18 cellular contexts compared by ENCODE assay signal in genomic region chr13:75959861-75960481, GRCh38.
A peak's percentile ranks its signal among the peaks of the same experiment; 100 is the strongest.
DNase-seq lines count a peak whose midpoint lies in the region; ATAC-seq, FAIRE-seq and TF ChIP-seq lines count a peak whose summit lies in the region.
"Had no signal": no experiment of that assay in that cellular context is flagged by ENCODE, and none has a peak within 500 bp of the region (broad histone marks: within the 10 kb centered on the region; RNA-seq: fewer than 3 reads in every experiment).

No MANE protein-coding gene starts in this region.

- no peak overlapping the region for H3K4me2 ChIP-seq in K562 (ENCODE audit: insufficient read depth, low read length)

- H3K27me3 ChIP-seq in K562 (ENCODE audit: control insufficient read depth in 2 of 2, insufficient read depth in 2 of 2, low read length in 2 of 2) (no peaks in the 10 kb centered on the region), ascending aorta (no peaks in the 10 kb centered on the region)

- CTCF ChIA-PET in K562 (lab: Yijun Ruan, JAX; ENCODE audit: low intra/inter-chr PET ratio): no interaction called here

- no peak overlapping the region for H3K4me3 ChIP-seq in K562
- no peak overlapping the region for H3K4me3 ChIP-seq in ascending aorta

- 28% methylated on average over 3 of the region's 3 CpGs for WGBS in K562 (ENCODE audit: insufficient coverage, low coverage, missing lambda C conversion rate)

- in situ Hi-C loops in K562 (cut with MboI): no loop called here

- H3K27ac ChIP-seq in K562 (ENCODE audit: extremely low read depth, low read depth, low read length): no peak overlapping the region
- no peak overlapping the region for H3K27ac ChIP-seq in ascending aorta

- H3K79me2 ChIP-seq in K562 (ENCODE audit: control insufficient read depth, insufficient read depth, low read length): no peaks in the 10 kb centered on the region

- H4K20me1 ChIP-seq in K562 (replicated peaks; ENCODE audit: control insufficient read depth, insufficient read depth, low read length): no peaks in the 10 kb centered on the region

- no peak overlapping the region for H2AFZ ChIP-seq in K562 (ENCODE audit: low read depth, low read length)

- intact Hi-C loops in K562 (cut with micrococcal nuclease): loop anchor here (5.0 kb wide), 1 partner anchor 47 kb away; no protein-coding TSS in a partner anchor
- intact Hi-C loops in ascending aorta (cut with DNase I): no loop called here

- BruUV-seq in K562 (replicated peaks; lab: Mats Ljungman, UMichigan): no TSS peak

- DNase-seq in NCI-H146 (lab: John Stamatoyannopoulos, UW) (peak; percentile 28), NCI-H146 treated with DMSO at 0.1 percent for 48 hours (lab: John Stamatoyannopoulos, UW; ENCODE audit: unreplicated experiment) (no peak), NCI-H1092 (lab: John Stamatoyannopoulos, UW) (peak; percentile 80), K562 (ENCODE audit: extremely low read depth in 1 of 4, low spot score in 3 of 4) (no peak), ascending aorta (ENCODE audit: low spot score in 2 of 2) (no peak), NCI-H2227 treated with DMSO at 0.1 percent for 48 hours (lab: John Stamatoyannopoulos, UW) (no peak)
- DNase-seq in activated T-cell treated with anti-CD3 and anti-CD28 coated beads, Interleukin-2, amount 50 U/mL, for 1 hour: no peak
- DNase-seq: 8988T; activated CD4-positive, CD25-positive, alpha-beta regulatory T cell treated with anti-CD3 and anti-CD28 coated beads, Interleukin-2, amount 50 U/mL, for 72 hours; activated naive CD8-positive, alpha-beta T cell treated with anti-CD3 and anti-CD28 coated beads for 36 hours; caudate nucleus; CD4-positive, alpha-beta memory T cell; GF-D8; NCI-H2171; occipital lobe; T-cell had no signal

- no peak for TF ChIP-seq EP300 in K562 (IDR thresholded peaks at IDR 0.05; ENCODE audit: low read length)

- ATAC-seq in HG02571 (IDR thresholded peaks at IDR 0.05; ENCODE audit: unreplicated experiment) (peak; percentile 5), K562 (no peak)
- ATAC-seq: T-cell had no signal

- H3K9me3 ChIP-seq in K562 (replicated peaks; ENCODE audit: control insufficient read depth, insufficient read depth, low read depth, low read length) (no peaks in the 10 kb centered on the region), ascending aorta (no peaks in the 10 kb centered on the region)

- H3K36me3 ChIP-seq in K562 (ENCODE audit: control insufficient read depth, insufficient read depth, low read length) (no peaks in the 10 kb centered on the region), ascending aorta (no peaks in the 10 kb centered on the region)

- no peaks in the 10 kb centered on the region for H3K9me1 ChIP-seq in K562 (ENCODE audit: control insufficient read depth, insufficient read depth, low read length)

- FAIRE-seq in K562 (lab: Jason Lieb, UNC): no peak
- FAIRE-seq: GM18507 had no signal

- no peak overlapping the region for H3K9ac ChIP-seq in K562 (ENCODE audit: insufficient read depth in 1 of 2, low read depth in 2 of 2, low read length in 2 of 2)

- POLR2A ChIA-PET in K562 (lab: Yijun Ruan, JAX): no interaction called here

- no peak for TF ChIP-seq POLR2A in K562 (conservative IDR thresholded peaks at IDR 0.05)

- TF ChIP-seq CTCF in K562 (IDR thresholded peaks at IDR 0.05 in 2 of 3, conservative IDR thresholded peaks at IDR 0.05 in 1 of 3; ENCODE audit: insufficient read depth in 2 of 3, low read depth in 1 of 3, low read length in 3 of 3) (no peak), ascending aorta (IDR thresholded peaks at IDR 0.05) (no peak)

- peaks cover 0 to 27% of the 10 kb centered on the region in 2 experiments; a peak in 3 of 5 replicates for H3K4me1 ChIP-seq in K562 (replicated peaks in 1 of 2; ENCODE audit: control insufficient read depth in 2 of 2, insufficient read depth in 2 of 2, low read length in 2 of 2)
- no peaks in the 10 kb centered on the region for H3K4me1 ChIP-seq in ascending aorta

- TF ChIP-seq RAD21 in K562 (CRISPR knock-in tag; conservative IDR thresholded peaks at IDR 0.05 in 1 of 2, IDR thresholded peaks at IDR 0.05 in 1 of 2): no peak

TF ChIP-seq in K562, 482 proteins besides CTCF, POLR2A, EP300 and RAD21:
- TF ChIP-seq KDM1A (IDR thresholded peaks at IDR 0.05) (peak; percentile 38 to 43; a peak in 1 of 4 replicates), TFAM (CRISPR knock-in tag; conservative IDR thresholded peaks at IDR 0.05) (no peak)

Comparison
In these comparisons a context has a peak if more than half of its experiments do, and no peak if none do; other contexts are left out.
1. DNase-seq: peak in NCI-H146 (single experiment) and NCI-H1092 (single experiment); none in NCI-H146 treated with DMSO at 0.1 percent for 48 hours (single experiment), K562 (0 of 4), ascending aorta (0 of 2), NCI-H2227 treated with DMSO at 0.1 percent for 48 hours (single experiment) and activated T-cell treated with anti-CD3 and anti-CD28 coated beads, Interleukin-2, amount 50 U/mL, for 1 hour (single experiment).